In the genomic region with DNA sequence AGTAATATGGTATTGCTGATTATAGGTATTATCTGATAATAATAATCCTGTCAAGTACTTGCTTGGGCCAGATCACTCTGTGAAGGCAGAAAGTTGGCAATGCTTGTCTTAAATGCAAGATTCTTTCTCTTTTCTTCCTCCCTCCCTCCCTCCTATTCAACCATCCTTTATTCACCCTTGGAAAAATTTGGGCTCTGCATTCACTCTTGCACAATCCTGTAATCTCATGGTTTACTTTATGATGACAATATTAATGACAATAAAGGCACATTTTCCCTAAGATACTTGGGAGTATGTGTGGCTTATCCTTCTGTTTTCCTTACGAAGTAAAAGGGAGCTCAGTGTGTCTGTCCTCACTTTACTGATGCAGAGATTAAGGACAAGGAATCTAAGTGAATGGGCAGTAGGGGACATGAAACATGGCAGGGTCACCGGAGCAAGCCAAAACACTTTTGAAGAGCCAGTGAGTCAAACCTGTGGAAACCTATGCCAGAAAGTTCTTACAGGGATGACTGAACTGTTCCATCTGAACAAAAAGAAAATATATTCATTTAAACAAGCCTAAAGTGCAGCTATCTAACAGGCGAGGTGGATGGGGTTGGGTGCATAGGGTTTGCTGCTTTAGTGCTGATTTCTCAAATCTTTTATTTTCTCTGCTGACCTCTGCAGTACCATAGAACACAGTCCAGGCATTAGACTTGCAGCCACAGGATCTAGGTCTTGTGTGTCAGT, we compare ENCODE assay signal across 1 cellular context.
TF ChIP-seq lines count a peak whose summit lies in the region.

No MANE protein-coding gene starts in this region.

TF ChIP-seq in IMR-90, 13 proteins besides CTCF, POLR2A, EP300 and RAD21:
- TF ChIP-seq CEBPB (IDR thresholded peaks at IDR 0.05; ENCODE audit: low read depth, low read length) (peak; percentile 70), MAZ (IDR thresholded peaks at IDR 0.05; ENCODE audit: borderline replicate concordance, low read depth, low read length) (no peak)
